Comparison of ENCODE assay signal across 3 cellular contexts in the genomic region with DNA sequence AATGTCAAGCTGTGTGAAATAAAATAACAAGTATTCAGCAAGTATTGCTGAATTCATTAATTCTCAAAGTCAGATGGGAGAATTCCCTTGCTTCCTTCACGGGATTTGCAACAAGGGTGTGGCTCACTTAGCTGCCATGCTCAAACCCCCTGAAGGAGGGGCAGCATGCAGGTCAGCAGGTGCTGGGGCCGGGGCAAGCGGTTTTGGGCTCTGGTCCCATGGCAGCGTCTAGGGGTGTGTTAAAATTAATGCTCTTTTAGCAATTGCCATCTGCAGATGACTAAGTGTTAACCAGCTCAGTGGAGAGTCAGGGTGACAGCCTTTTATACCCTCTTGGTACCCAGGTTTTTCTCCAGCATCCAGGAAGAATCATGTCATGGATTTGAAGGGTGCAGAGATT.
TF ChIP-seq lines count a peak whose summit lies in the region.

No MANE protein-coding gene starts in this region.

TF ChIP-seq in IMR-90, 13 proteins besides CTCF, POLR2A, EP300 and RAD21:
- no peak for TF ChIP-seq NFE2L2 (IDR thresholded peaks at IDR 0.05; ENCODE audit: low read depth, low read length)
- no peak for TF ChIP-seq SMC3 (IDR thresholded peaks at IDR 0.05; ENCODE audit: low read depth, low read length)
- no peak for TF ChIP-seq BHLHE40 (IDR thresholded peaks at IDR 0.05; ENCODE audit: low read depth, low read length)
- TF ChIP-seq CEBPB (IDR thresholded peaks at IDR 0.05; ENCODE audit: low read depth, low read length): no peak
- TF ChIP-seq MAZ (IDR thresholded peaks at IDR 0.05; ENCODE audit: borderline replicate concordance, low read depth, low read length): no peak
- no peak for TF ChIP-seq MXI1 (IDR thresholded peaks at IDR 0.05; ENCODE audit: borderline replicate concordance, low read depth, low read length)
- no peak for TF ChIP-seq MAFK (IDR thresholded peaks at IDR 0.05; ENCODE audit: low read depth, low read length)
- TF ChIP-seq RFX5 (IDR thresholded peaks at IDR 0.05; ENCODE audit: low read depth, low read length): no peak
- TF ChIP-seq, protein P1, sequence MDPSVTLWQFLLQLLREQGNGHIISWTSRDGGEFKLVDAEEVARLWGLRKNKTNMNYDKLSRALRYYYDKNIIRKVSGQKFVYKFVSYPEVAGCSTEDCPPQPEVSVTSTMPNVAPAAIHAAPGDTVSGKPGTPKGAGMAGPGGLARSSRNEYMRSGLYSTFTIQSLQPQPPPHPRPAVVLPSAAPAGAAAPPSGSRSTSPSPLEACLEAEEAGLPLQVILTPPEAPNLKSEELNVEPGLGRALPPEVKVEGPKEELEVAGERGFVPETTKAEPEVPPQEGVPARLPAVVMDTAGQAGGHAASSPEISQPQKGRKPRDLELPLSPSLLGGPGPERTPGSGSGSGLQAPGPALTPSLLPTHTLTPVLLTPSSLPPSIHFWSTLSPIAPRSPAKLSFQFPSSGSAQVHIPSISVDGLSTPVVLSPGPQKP (IDR thresholded peaks at IDR 0.05; ENCODE audit: borderline replicate concordance, low read depth, low read length): no peak
- TF ChIP-seq FOS (IDR thresholded peaks at IDR 0.05; ENCODE audit: low read depth, low read length): no peak
- no peak for TF ChIP-seq RCOR1 (IDR thresholded peaks at IDR 0.05; ENCODE audit: insufficient replicate concordance, low read length)
- no peak for TF ChIP-seq CHD1 (IDR thresholded peaks at IDR 0.05; ENCODE audit: low read depth, low read length)

TF ChIP-seq in endothelial cell of umbilical vein, 7 proteins besides CTCF, POLR2A, EP300 and RAD21:
- TF ChIP-seq, protein P2, sequence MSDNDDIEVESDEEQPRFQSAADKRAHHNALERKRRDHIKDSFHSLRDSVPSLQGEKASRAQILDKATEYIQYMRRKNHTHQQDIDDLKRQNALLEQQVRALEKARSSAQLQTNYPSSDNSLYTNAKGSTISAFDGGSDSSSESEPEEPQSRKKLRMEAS (IDR thresholded peaks at IDR 0.05; ENCODE audit: insufficient read depth, insufficient read length): no peak
- TF ChIP-seq EZH2 (IDR thresholded peaks at IDR 0.05; ENCODE audit: borderline replicate concordance, low read depth, low read length, severe bottlenecking) (no peak), POLR2AphosphoS5 (IDR thresholded peaks at IDR 0.05; ENCODE audit: insufficient read depth, low read depth, low read length) (no peak), MYC (IDR thresholded peaks at IDR 0.05; ENCODE audit: low read depth, low read length) (no peak), GATA2 (IDR thresholded peaks at IDR 0.05; ENCODE audit: insufficient read depth, insufficient read length, low read depth, low read length) (no peak), FOS (IDR thresholded peaks at IDR 0.05; ENCODE audit: borderline replicate concordance, insufficient read depth, low read length) (no peak), JUN (IDR thresholded peaks at IDR 0.05; ENCODE audit: borderline replicate concordance, insufficient read depth, insufficient read length, low read depth) (no peak)

TF ChIP-seq in SK-N-SH treated with all-trans-retinoic acid at 6 μM for 48 hours, 23 proteins besides CTCF, POLR2A, EP300 and RAD21:
- TF ChIP-seq OSR1 (CRISPR knock-in tag; IDR thresholded peaks at IDR 0.05) (no peak), SNAI2 (CRISPR knock-in tag; IDR thresholded peaks at IDR 0.05) (no peak), ZNF8 (CRISPR knock-in tag; IDR thresholded peaks at IDR 0.05) (no peak), CSDC2 (CRISPR knock-in tag; IDR thresholded peaks at IDR 0.05) (no peak), TCF4 (CRISPR knock-in tag; IDR thresholded peaks at IDR 0.05; ENCODE audit: borderline replicate concordance) (no peak), PPARA (CRISPR knock-in tag; IDR thresholded peaks at IDR 0.05; ENCODE audit: borderline replicate concordance) (no peak), BACH2 (CRISPR knock-in tag; IDR thresholded peaks at IDR 0.05; ENCODE audit: borderline replicate concordance) (no peak), ESRRG (CRISPR knock-in tag; IDR thresholded peaks at IDR 0.05) (no peak), ZC3H10 (CRISPR knock-in tag; IDR thresholded peaks at IDR 0.05) (no peak), ISL1 (CRISPR knock-in tag; IDR thresholded peaks at IDR 0.05) (no peak), RARB (CRISPR knock-in tag; IDR thresholded peaks at IDR 0.05) (no peak), ZFP30 (CRISPR knock-in tag; IDR thresholded peaks at IDR 0.05) (no peak)
- TF ChIP-seq, protein P3, sequence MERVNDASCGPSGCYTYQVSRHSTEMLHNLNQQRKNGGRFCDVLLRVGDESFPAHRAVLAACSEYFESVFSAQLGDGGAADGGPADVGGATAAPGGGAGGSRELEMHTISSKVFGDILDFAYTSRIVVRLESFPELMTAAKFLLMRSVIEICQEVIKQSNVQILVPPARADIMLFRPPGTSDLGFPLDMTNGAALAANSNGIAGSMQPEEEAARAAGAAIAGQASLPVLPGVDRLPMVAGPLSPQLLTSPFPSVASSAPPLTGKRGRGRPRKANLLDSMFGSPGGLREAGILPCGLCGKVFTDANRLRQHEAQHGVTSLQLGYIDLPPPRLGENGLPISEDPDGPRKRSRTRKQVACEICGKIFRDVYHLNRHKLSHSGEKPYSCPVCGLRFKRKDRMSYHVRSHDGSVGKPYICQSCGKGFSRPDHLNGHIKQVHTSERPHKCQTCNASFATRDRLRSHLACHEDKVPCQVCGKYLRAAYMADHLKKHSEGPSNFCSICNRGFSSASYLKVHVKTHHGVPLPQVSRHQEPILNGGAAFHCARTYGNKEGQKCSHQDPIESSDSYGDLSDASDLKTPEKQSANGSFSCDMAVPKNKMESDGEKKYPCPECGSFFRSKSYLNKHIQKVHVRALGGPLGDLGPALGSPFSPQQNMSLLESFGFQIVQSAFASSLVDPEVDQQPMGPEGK (CRISPR knock-in tag; IDR thresholded peaks at IDR 0.05; ENCODE audit: borderline replicate concordance): no peak
- TF ChIP-seq, protein P4, sequence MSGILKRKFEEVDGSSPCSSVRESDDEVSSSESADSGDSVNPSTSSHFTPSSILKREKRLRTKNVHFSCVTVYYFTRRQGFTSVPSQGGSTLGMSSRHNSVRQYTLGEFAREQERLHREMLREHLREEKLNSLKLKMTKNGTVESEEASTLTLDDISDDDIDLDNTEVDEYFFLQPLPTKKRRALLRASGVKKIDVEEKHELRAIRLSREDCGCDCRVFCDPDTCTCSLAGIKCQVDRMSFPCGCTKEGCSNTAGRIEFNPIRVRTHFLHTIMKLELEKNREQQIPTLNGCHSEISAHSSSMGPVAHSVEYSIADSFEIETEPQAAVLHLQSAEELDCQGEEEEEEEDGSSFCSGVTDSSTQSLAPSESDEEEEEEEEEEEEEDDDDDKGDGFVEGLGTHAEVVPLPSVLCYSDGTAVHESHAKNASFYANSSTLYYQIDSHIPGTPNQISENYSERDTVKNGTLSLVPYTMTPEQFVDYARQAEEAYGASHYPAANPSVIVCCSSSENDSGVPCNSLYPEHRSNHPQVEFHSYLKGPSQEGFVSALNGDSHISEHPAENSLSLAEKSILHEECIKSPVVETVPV (CRISPR knock-in tag; IDR thresholded peaks at IDR 0.05): no peak
